ENCODE assay signal across 21 cellular contexts in the genomic region with DNA sequence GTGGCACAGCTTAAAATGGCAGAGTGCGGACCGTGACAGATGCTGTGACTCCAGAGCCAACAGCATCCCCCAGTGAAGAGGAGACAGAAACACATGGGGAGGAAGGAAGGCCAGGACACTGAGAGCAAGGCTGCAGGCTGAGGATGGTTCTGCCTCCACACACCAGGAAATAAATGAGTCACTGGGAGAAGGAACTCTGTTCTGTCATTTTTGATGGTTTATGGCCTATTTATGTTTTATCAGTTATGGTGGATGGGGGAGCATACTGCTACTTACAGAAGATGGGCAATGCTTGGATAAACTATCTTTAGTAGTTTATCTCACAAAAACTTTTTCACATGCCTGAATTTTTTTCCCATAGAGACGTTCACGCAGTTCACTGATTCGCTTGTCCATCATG. TPM values are rescaled to one million over a fixed set of nuclear protein-coding genes. Genes with fewer than 3 reads are reported as not detected.
A peak's percentile ranks its signal among the peaks of the same experiment; 100 is the strongest.
DNase-seq lines count a peak whose midpoint lies in the region; ATAC-seq lines count a peak whose summit lies in the region.
"Had no signal": no experiment of that assay in that cellular context is flagged by ENCODE, and none has a peak within 500 bp of the region (broad histone marks: within the 10 kb centered on the region; RNA-seq: fewer than 3 reads in every experiment).

No MANE protein-coding gene starts in this region.

- H4K8ac ChIP-seq in mesenchymal stem cell (ENCODE audit: low read length) = no peak overlapping the region

- peaks cover 0 to 6% of the 10 kb centered on the region in 2 experiments for H3K36me3 ChIP-seq in mesenchymal stem cell (ENCODE audit: control insufficient read depth in 1 of 2, insufficient read depth in 2 of 2, low read depth in 1 of 2, low read length in 2 of 2)
- H3K36me3 ChIP-seq: BLaER1 had no signal

- H3K27ac Mint-ChIP-seq in stimulated activated naive CD8-positive, alpha-beta T cell treated with anti-CD3 and anti-CD28 coated beads, Interleukin-15, amount 100 ng/mL, for 72 hours = peak overlapping the region; percentile 29 to 59
- peak overlapping the region; percentile 65 for H3K27ac Mint-ChIP-seq in activated naive CD8-positive, alpha-beta T cell treated with anti-CD3 and anti-CD28 coated beads for 36 hours
- H3K27ac Mint-ChIP-seq: activated naive CD4-positive, alpha-beta T cell treated with anti-CD3 and anti-CD28 coated beads for 36 hours; T-helper 17 cell had no signal

- no peak overlapping the region for H2AK5ac ChIP-seq in mesenchymal stem cell (ENCODE audit: low read length, severe bottlenecking)

- H3K4me3 Mint-ChIP-seq in stimulated activated naive CD8-positive, alpha-beta T cell treated with anti-CD3 and anti-CD28 coated beads, Interleukin-15, amount 100 ng/mL, for 72 hours = no peak overlapping the region
- peak overlapping the region; percentile 1 for H3K4me3 Mint-ChIP-seq in activated naive CD8-positive, alpha-beta T cell treated with anti-CD3 and anti-CD28 coated beads for 36 hours
- H3K4me3 Mint-ChIP-seq: stimulated activated naive CD8-positive, alpha-beta T cell treated with anti-CD3 and anti-CD28 coated beads, Interleukin-15, Interleukin-2, amounts not matched to agents 100 ng/mL and 50 ng/mL, for 24 hours; T-helper 17 cell had no signal

- no peaks in the 10 kb centered on the region for H3K79me1 ChIP-seq in mesenchymal stem cell (replicated peaks; ENCODE audit: low read length, poor library complexity, severe bottlenecking)

- H2BK5ac ChIP-seq in mesenchymal stem cell (ENCODE audit: low read depth, low read length, poor library complexity, severe bottlenecking) = no peak overlapping the region

- no peak overlapping the region for H3K4me3 ChIP-seq in mesenchymal stem cell (ENCODE audit: insufficient read depth in 1 of 2, low read depth in 1 of 2, low read length in 2 of 2)
- H3K4me3 ChIP-seq: BLaER1, dorsolateral prefrontal cortex, tibial artery had no signal

- no peaks in the 10 kb centered on the region for H3K9me3 ChIP-seq in mesenchymal stem cell (ENCODE audit: control insufficient read depth, low read length)
- H3K9me3 ChIP-seq: BLaER1, tibial artery had no signal

- no peak overlapping the region for H4K91ac ChIP-seq in mesenchymal stem cell (ENCODE audit: low read length)

- no peaks in the 10 kb centered on the region for H3K27me3 Mint-ChIP-seq in stimulated activated naive CD8-positive, alpha-beta T cell treated with anti-CD3 and anti-CD28 coated beads, Interleukin-15, amount 100 ng/mL, for 72 hours
- H3K27me3 Mint-ChIP-seq in activated naive CD8-positive, alpha-beta T cell treated with anti-CD3 and anti-CD28 coated beads for 36 hours = no peaks in the 10 kb centered on the region
- H3K27me3 Mint-ChIP-seq: naive thymus-derived CD8-positive, alpha-beta T cell; stimulated activated naive CD8-positive, alpha-beta T cell treated with anti-CD3 and anti-CD28 coated beads, Interleukin-15, Interleukin-2, amounts not matched to agents 100 ng/mL and 50 ng/mL, for 24 hours; T-helper 17 cell had no signal

- H3K27me3 ChIP-seq in mesenchymal stem cell (ENCODE audit: control insufficient read depth in 1 of 2, insufficient read depth in 1 of 2, low read length in 2 of 2) = no peaks in the 10 kb centered on the region
- H3K27me3 ChIP-seq: BLaER1, dorsolateral prefrontal cortex, tibial artery had no signal

- H3K23ac ChIP-seq in mesenchymal stem cell (ENCODE audit: low read length in 2 of 2) = no peak overlapping the region

- WGBS in mesenchymal stem cell = 93% methylated on average over 4 of the region's 5 CpGs

- H3K4me1 Mint-ChIP-seq in stimulated activated naive CD8-positive, alpha-beta T cell treated with anti-CD3 and anti-CD28 coated beads, Interleukin-15, amount 100 ng/mL, for 72 hours = peaks cover 23% of the 10 kb centered on the region
- H3K4me1 Mint-ChIP-seq in activated naive CD8-positive, alpha-beta T cell treated with anti-CD3 and anti-CD28 coated beads for 36 hours = peaks cover 14% of the 10 kb centered on the region

- no peak overlapping the region for H3K4ac ChIP-seq in mesenchymal stem cell (ENCODE audit: low read depth in 1 of 2, low read length in 2 of 2)

- no peak for ATAC-seq in stimulated activated naive CD8-positive, alpha-beta T cell treated with anti-CD3 and anti-CD28 coated beads, Interleukin-15, amount 100 ng/mL, for 72 hours
- no peak for ATAC-seq in stimulated activated naive CD8-positive, alpha-beta T cell treated with anti-CD3 and anti-CD28 coated beads, Interleukin-15, Interleukin-2, amounts not matched to agents 100 U/mL and 50 U/mL, for 24 hours
- no peak for ATAC-seq in GM21786 (IDR thresholded peaks at IDR 0.05; ENCODE audit: unreplicated experiment)
- ATAC-seq: left lobe of liver; naive thymus-derived CD8-positive, alpha-beta T cell; T-helper 17 cell had no signal

- peaks cover 6% of the 10 kb centered on the region for H3K4me1 ChIP-seq in mesenchymal stem cell (ENCODE audit: control insufficient read depth, insufficient read depth, low read depth, low read length)
- H3K4me1 ChIP-seq: tibial artery had no signal

- no peak overlapping the region for H2BK12ac ChIP-seq in mesenchymal stem cell (ENCODE audit: low read length in 2 of 2)

- no peak overlapping the region for H3K27ac ChIP-seq in mesenchymal stem cell (ENCODE audit: low read length, poor library complexity, severe bottlenecking)
- H3K27ac ChIP-seq: BLaER1, dorsolateral prefrontal cortex, RWPE1, tibial artery had no signal

- no peak for DNase-seq in stimulated activated naive CD8-positive, alpha-beta T cell treated with anti-CD3 and anti-CD28 coated beads, Interleukin-15, amount 100 ng/mL, for 72 hours
- DNase-seq in stimulated activated naive CD8-positive, alpha-beta T cell treated with anti-CD3 and anti-CD28 coated beads, Interleukin-15, Interleukin-2, amounts not matched to agents 100 U/mL and 50 U/mL, for 24 hours = no peak
- no peak for DNase-seq in activated naive CD8-positive, alpha-beta T cell treated with anti-CD3 and anti-CD28 coated beads for 36 hours
- DNase-seq in mesenchymal stem cell (peak; percentile 5), UCSD-AML1 (lab: John Stamatoyannopoulos, UW; ENCODE audit: unreplicated experiment) (no peak), HK-2 (ENCODE audit: unreplicated experiment) (no peak)
- DNase-seq: activated CD4-positive, alpha-beta T cell treated with anti-CD3 and anti-CD28 coated beads for 1 hour; activated naive CD4-positive, alpha-beta T cell treated with anti-CD3 and anti-CD28 coated beads for 36 hours; central memory CD4-positive, alpha-beta T cell; dorsolateral prefrontal cortex; NCI-H146; NCI-H2107; NCI-H82; T-helper 17 cell; tibial artery had no signal

- H2AFZ ChIP-seq in mesenchymal stem cell (ENCODE audit: low read depth, low read length) = no peak overlapping the region

- no peak overlapping the region for H2BK120ac ChIP-seq in mesenchymal stem cell (ENCODE audit: low read depth, low read length)

- no peak overlapping the region for H3K9ac ChIP-seq in mesenchymal stem cell (ENCODE audit: low read length)

- H2BK15ac ChIP-seq in mesenchymal stem cell (ENCODE audit: low read depth, poor library complexity, severe bottlenecking) = no peak overlapping the region

- no peak overlapping the region for H3K18ac ChIP-seq in mesenchymal stem cell (ENCODE audit: low read depth in 1 of 2, low read length in 2 of 2)

- H3K4me2 ChIP-seq in mesenchymal stem cell (ENCODE audit: low read length, poor library complexity, severe bottlenecking) = no peak overlapping the region

- no peak overlapping the region for H3K14ac ChIP-seq in mesenchymal stem cell (ENCODE audit: low read length in 2 of 2)

- no peaks in the 10 kb centered on the region for H3K9me3 Mint-ChIP-seq in stimulated activated naive CD8-positive, alpha-beta T cell treated with anti-CD3 and anti-CD28 coated beads, Interleukin-15, amount 100 ng/mL, for 72 hours
- no peaks in the 10 kb centered on the region for H3K9me3 Mint-ChIP-seq in activated naive CD8-positive, alpha-beta T cell treated with anti-CD3 and anti-CD28 coated beads for 36 hours
- H3K9me3 Mint-ChIP-seq: activated naive CD4-positive, alpha-beta T cell treated with anti-CD3 and anti-CD28 coated beads for 36 hours; naive thymus-derived CD8-positive, alpha-beta T cell; stimulated activated naive CD8-positive, alpha-beta T cell treated with anti-CD3 and anti-CD28 coated beads, Interleukin-15, Interleukin-2, amounts not matched to agents 100 ng/mL and 50 ng/mL, for 24 hours had no signal

- H3K36me3 Mint-ChIP-seq in activated naive CD8-positive, alpha-beta T cell treated with anti-CD3 and anti-CD28 coated beads for 36 hours = peaks cover 5% of the 10 kb centered on the region

RNA-seq across cellular contexts. Expression of gene ZFYVE21, which starts 33.8 kb away (rescaled TPM):
- 1 to 10 TPM; 8.0 to 8.9 TPM for total RNA-seq in activated naive CD8-positive, alpha-beta T cell treated with anti-CD3 and anti-CD28 coated beads for 36 hours
- polyA plus RNA-seq in mesenchymal stem cell (2013, experiment 1 of 2) = 44.0 TPM
- 43.8 TPM for polyA plus RNA-seq in mesenchymal stem cell (2013, experiment 2 of 2)

RNA-seq across cellular contexts. Expression of gene XRCC3, which starts 34.2 kb away (rescaled TPM):
- total RNA-seq in activated naive CD8-positive, alpha-beta T cell treated with anti-CD3 and anti-CD28 coated beads for 36 hours = 10 to 100 TPM; 57.8 to 65.0 TPM
- 4.5 TPM for polyA plus RNA-seq in mesenchymal stem cell (2013, experiment 1 of 2)
- polyA plus RNA-seq in mesenchymal stem cell (2013, experiment 2 of 2) = 4.2 TPM
